In genomic region chr7:103447073-103447960, GRCh38 we compare ENCODE assay signal across 8 cellular contexts. TPM values are rescaled to one million over a fixed set of nuclear protein-coding genes. Genes with fewer than 3 reads are reported as not detected.
DNase-seq lines count a peak whose midpoint lies in the region; ATAC-seq and TF ChIP-seq lines count a peak whose summit lies in the region.

No MANE protein-coding gene starts in this region.

- H3K9ac ChIP-seq in Loucy (ENCODE audit: low read depth, low read length, poor library complexity, severe bottlenecking), result no peak overlapping the region

- no peaks in the 10 kb centered on the region for H3K27me3 ChIP-seq in Loucy (ENCODE audit: insufficient read depth, low read length, poor library complexity, severe bottlenecking)
- no peaks in the 10 kb centered on the region for H3K27me3 ChIP-seq in body of pancreas

- DNase-seq in DMS53 treated with DMSO at 0.1 percent for 48 hours (lab: John Stamatoyannopoulos, UW; ENCODE audit: unreplicated experiment) (peak; percentile 91), RKO (ENCODE audit: low spot score) (peak; percentile 67), body of pancreas (peak; percentile 35 to 60 (median 48)), left colon (peak; percentile 32 to 46)
- peak; percentile 46 for DNase-seq in stimulated activated naive CD8-positive, alpha-beta T cell treated with anti-CD3 and anti-CD28 coated beads, Interleukin-15, Interleukin-2, amounts not matched to agents 100 U/mL and 50 U/mL, for 24 hours
- no peak for DNase-seq in activated CD4-positive, CD25-positive, alpha-beta regulatory T cell treated with anti-CD3 and anti-CD28 coated beads, Interleukin-2, amount 50 U/mL, for 72 hours

- no peaks in the 10 kb centered on the region for H3K36me3 ChIP-seq in Loucy (ENCODE audit: insufficient read depth, low read length)
- no peaks in the 10 kb centered on the region for H3K36me3 ChIP-seq in body of pancreas (replicated peaks in 1 of 2; ENCODE audit: insufficient read depth in 1 of 2, low read depth in 2 of 2)

- ATAC-seq in GM21367 (IDR thresholded peaks at IDR 0.05; ENCODE audit: unreplicated experiment) (peak; percentile 81), body of pancreas (peak; percentile 62), left colon (peak; percentile 69)
- peak; percentile 73 for ATAC-seq in stimulated activated naive CD8-positive, alpha-beta T cell treated with anti-CD3 and anti-CD28 coated beads, Interleukin-15, Interleukin-2, amounts not matched to agents 100 U/mL and 50 U/mL, for 24 hours

- H2AFZ ChIP-seq in Loucy (ENCODE audit: low read length), result no peak overlapping the region

- no peaks in the 10 kb centered on the region for H4K20me1 ChIP-seq in Loucy (ENCODE audit: insufficient read depth, low read length, poor library complexity, severe bottlenecking)

- TF ChIP-seq POLR2A in body of pancreas (IDR thresholded peaks at IDR 0.05), result no peak

- no peaks in the 10 kb centered on the region for H3F3A ChIP-seq in Loucy (ENCODE audit: low read depth)

- H3K9me3 ChIP-seq in Loucy (ENCODE audit: insufficient read depth, low read depth, low read length) (no peaks in the 10 kb centered on the region), body of pancreas (no peaks in the 10 kb centered on the region)

- TF ChIP-seq CTCF in Loucy (conservative IDR thresholded peaks at IDR 0.05; ENCODE audit: low read length), result peak; percentile 79
- peak; percentile 10 to 47 (median 39) for TF ChIP-seq CTCF in body of pancreas (IDR thresholded peaks at IDR 0.05)

- no peaks in the 10 kb centered on the region for H3K9me2 ChIP-seq in Loucy (replicated peaks; ENCODE audit: low read depth, low read length)

- no peak overlapping the region for H3K27ac ChIP-seq in body of pancreas

- intact Hi-C loops in body of pancreas (cut with DNase I) (no loop called here), left colon (cut with DNase I, micrococcal nuclease) (no loop called here)

- H3K4me1 ChIP-seq in Loucy (ENCODE audit: insufficient read depth, low read length, poor library complexity, severe bottlenecking) (no peaks in the 10 kb centered on the region), body of pancreas (peaks cover 14% of the 10 kb centered on the region)

- H3K4me3 ChIP-seq in Loucy (ENCODE audit: low read length, poor library complexity, severe bottlenecking) (no peak overlapping the region), body of pancreas (no peak overlapping the region)

- WGBS in body of pancreas, 2 donors, result 10 to 14% methylated on average over 17 of the region's 17 CpGs

- H3K79me2 ChIP-seq in Loucy (ENCODE audit: insufficient read depth, low read length), result no peaks in the 10 kb centered on the region

- no peak overlapping the region for H3K4me2 ChIP-seq in Loucy (ENCODE audit: low read depth, low read length, poor library complexity, severe bottlenecking)

RNA-seq across cellular contexts. Expression of gene SLC26A5, which starts 1.3 kb away (rescaled TPM):
- total RNA-seq in body of pancreas (not detected), left colon (under 1 TPM in 1 of 2 donors, not detected in 1; 0.22 TPM)
